ENCODE assay signal across 36 cellular contexts in the genomic region with DNA sequence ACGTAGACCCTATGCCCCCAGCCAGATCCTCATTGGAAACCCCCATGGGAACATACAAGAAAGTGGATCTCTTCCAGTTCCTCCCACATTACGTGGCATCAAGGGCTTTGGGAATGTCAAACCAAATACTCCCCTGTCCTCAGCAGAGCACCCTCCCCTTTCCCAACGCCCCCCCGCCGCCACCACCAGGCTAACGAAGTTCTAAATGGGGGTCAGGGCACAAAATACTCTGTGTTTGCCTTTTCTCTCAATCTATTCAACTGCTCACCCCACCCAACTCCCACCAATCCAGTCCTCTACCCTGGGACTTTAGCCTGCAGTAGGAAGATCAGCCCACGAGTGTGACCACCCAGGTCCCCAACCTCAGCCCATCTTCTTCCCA. TPM values are rescaled to one million over a fixed set of nuclear protein-coding genes. Genes with fewer than 3 reads are reported as not detected.
"Had no signal": no experiment of that assay in that cellular context is flagged by ENCODE, and none has a peak within 500 bp of the region (broad histone marks: within the 10 kb centered on the region; RNA-seq: fewer than 3 reads in every experiment).

No MANE protein-coding gene starts in this region.

- H3K4me3 Mint-ChIP-seq: activated B cell treated with CpG ODN at 0.5 μM for 24 hours; activated CD4-positive, alpha-beta memory T cell treated with anti-CD3 and anti-CD28 coated beads for 36 hours; activated CD4-positive, alpha-beta T cell treated with anti-CD3 and anti-CD28 coated beads, Interleukin-2, amount 10 ng/mL, durations not matched to agents 24 days and 14 days; activated CD8-positive, alpha-beta T cell treated with anti-CD3 and anti-CD28 coated beads for 36 hours; activated naive CD4-positive, alpha-beta T cell treated with anti-CD3 and anti-CD28 coated beads for 36 hours; activated naive CD8-positive, alpha-beta T cell treated with anti-CD3 and anti-CD28 coated beads for 36 hours; activated T-cell treated with anti-CD3 and anti-CD28 coated beads, Interleukin-2, amount 50 U/mL, for 4 hours; activated T-cell treated with anti-CD3 and anti-CD28 coated beads, Interleukin-2, amount 50 U/mL, for 72 hours; activated T-helper 1 cell treated with anti-CD3 and anti-CD28 coated beads, Interleukin-12 subunit alpha, Interleukin-12 subunit beta, Interleukin-2, Interleukin-4 antibody, amounts not matched to agents 30 ng/mL and 10 ng/mL and 1 ng/mL, durations not matched to agents 14 hours and 24 hours and 36 hours; activated T-helper 17 cell treated with anti-CD3 and anti-CD28 coated beads, Interleukin-2, amount 50 U/mL, for 72 hours; T-helper 1 cell treated with Interleukin-12 subunit alpha and Interleukin-12 subunit beta and Interleukin-4 antibody, amounts not matched to agents 30 μg/mL and 1 μg/mL, for 36 hours; T-helper 2 cell treated with Interferon-gamma antibody and Interleukin-4, amounts not matched to agents 5 μg/mL and 100 μg/mL, for 36 hours had no signal

- H3K9me3 Mint-ChIP-seq: activated B cell treated with CpG ODN at 0.5 μM for 24 hours; activated CD4-positive, alpha-beta memory T cell treated with anti-CD3 and anti-CD28 coated beads for 36 hours; activated CD4-positive, alpha-beta T cell treated with anti-CD3 and anti-CD28 coated beads, Interleukin-2, amount 10 ng/mL, durations not matched to agents 24 days and 14 days; activated CD8-positive, alpha-beta T cell treated with anti-CD3 and anti-CD28 coated beads for 36 hours; activated naive CD4-positive, alpha-beta T cell treated with anti-CD3 and anti-CD28 coated beads for 36 hours; activated naive CD4-positive, alpha-beta T cell treated with anti-CD3 and anti-CD28 coated beads, Interleukin-2, amount 50 U/mL, for 72 hours; activated naive CD8-positive, alpha-beta T cell treated with anti-CD3 and anti-CD28 coated beads for 36 hours; activated T-cell treated with anti-CD3 and anti-CD28 coated beads, Interleukin-2, amount 50 U/mL, for 4 hours; activated T-cell treated with anti-CD3 and anti-CD28 coated beads, Interleukin-2, amount 50 U/mL, for 72 hours; activated T-helper 1 cell treated with anti-CD3 and anti-CD28 coated beads, Interleukin-12 subunit alpha, Interleukin-12 subunit beta, Interleukin-2, Interleukin-4 antibody, amounts not matched to agents 30 ng/mL and 10 ng/mL and 1 ng/mL, durations not matched to agents 14 hours and 24 hours and 36 hours; activated T-helper 17 cell treated with anti-CD3 and anti-CD28 coated beads, Interleukin-2, amount 50 U/mL, for 72 hours; T-helper 1 cell treated with Interleukin-12 subunit alpha and Interleukin-12 subunit beta and Interleukin-4 antibody, amounts not matched to agents 30 μg/mL and 1 μg/mL, for 36 hours; T-helper 2 cell treated with Interferon-gamma antibody and Interleukin-4, amounts not matched to agents 5 μg/mL and 100 μg/mL, for 36 hours had no signal

- H3K4me1 ChIP-seq: breast epithelium had no signal

- H3K36me3 ChIP-seq: adrenal gland, brain microvascular endothelial cell, breast epithelium had no signal

- H3K4me1 Mint-ChIP-seq: activated naive CD8-positive, alpha-beta T cell treated with anti-CD3 and anti-CD28 coated beads for 36 hours had no signal

- H3K4me3 ChIP-seq: adrenal gland, body of pancreas, breast epithelium had no signal

- H3K27ac Mint-ChIP-seq: activated B cell treated with CpG ODN at 0.5 μM for 24 hours; activated CD4-positive, alpha-beta memory T cell treated with anti-CD3 and anti-CD28 coated beads for 36 hours; activated CD4-positive, alpha-beta T cell treated with anti-CD3 and anti-CD28 coated beads, Interleukin-2, amount 10 ng/mL, durations not matched to agents 24 days and 14 days; activated CD8-positive, alpha-beta T cell treated with anti-CD3 and anti-CD28 coated beads for 36 hours; activated naive CD4-positive, alpha-beta T cell treated with anti-CD3 and anti-CD28 coated beads for 36 hours; activated naive CD4-positive, alpha-beta T cell treated with anti-CD3 and anti-CD28 coated beads, Interleukin-2, amount 50 U/mL, for 72 hours; activated naive CD8-positive, alpha-beta T cell treated with anti-CD3 and anti-CD28 coated beads for 36 hours; activated T-cell treated with anti-CD3 and anti-CD28 coated beads, Interleukin-2, amount 50 U/mL, for 72 hours; activated T-helper 1 cell treated with anti-CD3 and anti-CD28 coated beads, Interleukin-12 subunit alpha, Interleukin-12 subunit beta, Interleukin-2, Interleukin-4 antibody, amounts not matched to agents 30 ng/mL and 10 ng/mL and 1 ng/mL, durations not matched to agents 14 hours and 24 hours and 36 hours; activated T-helper 17 cell treated with anti-CD3 and anti-CD28 coated beads, Interleukin-2, amount 50 U/mL, for 72 hours; T-helper 1 cell treated with Interleukin-12 subunit alpha and Interleukin-12 subunit beta and Interleukin-4 antibody, amounts not matched to agents 30 μg/mL and 1 μg/mL, for 36 hours; T-helper 2 cell treated with Interferon-gamma antibody and Interleukin-4, amounts not matched to agents 5 μg/mL and 100 μg/mL, for 36 hours had no signal

- H3K27me3 ChIP-seq: adrenal gland, body of pancreas, brain microvascular endothelial cell, breast epithelium had no signal

- H3K27ac ChIP-seq: adrenal gland, body of pancreas, brain microvascular endothelial cell, breast epithelium, VCaP had no signal

- H3K27me3 Mint-ChIP-seq: activated CD4-positive, alpha-beta memory T cell treated with anti-CD3 and anti-CD28 coated beads for 36 hours; activated CD8-positive, alpha-beta T cell treated with anti-CD3 and anti-CD28 coated beads for 36 hours had no signal

- H3K9me3 ChIP-seq: adrenal gland, body of pancreas, breast epithelium had no signal

- DNase-seq: activated B cell treated with CpG ODN at 0.5 μM for 24 hours; activated CD4-positive, alpha-beta memory T cell treated with anti-CD3 and anti-CD28 coated beads for 36 hours; activated CD4-positive, alpha-beta T cell treated with anti-CD3 and anti-CD28 coated beads for 4 hours; activated CD4-positive, alpha-beta T cell treated with anti-CD3 and anti-CD28 coated beads, Interleukin-2, amount 10 ng/mL, durations not matched to agents 24 days and 14 days; activated CD4-positive, alpha-beta T cell treated with anti-CD3 and anti-CD28 coated beads, Interleukin-2, amount 50 U/mL, for 1 hour; activated CD4-positive, alpha-beta T cell treated with anti-CD3 and anti-CD28 coated beads, Interleukin-2, amount 50 U/mL, for 4 hours; activated CD4-positive, CD25-positive, alpha-beta regulatory T cell treated with anti-CD3 and anti-CD28 coated beads, Interleukin-2, amount 50 U/mL, for 72 hours; activated CD8-positive, alpha-beta memory T cell treated with anti-CD3 and anti-CD28 coated beads, Interleukin-2, amount 50 U/mL, for 4 hours; activated CD8-positive, alpha-beta T cell treated with anti-CD3 and anti-CD28 coated beads for 36 hours; activated effector memory CD4-positive, alpha-beta T cell treated with anti-CD3 and anti-CD28 coated beads, Interleukin-2, amount 50 U/mL, for 16 hours; activated gamma-delta T cell treated with Interleukin-2 at 50 U/mL for 16 hours; activated naive CD4-positive, alpha-beta T cell; activated naive CD4-positive, alpha-beta T cell treated with anti-CD3 and anti-CD28 coated beads for 36 hours; activated naive CD4-positive, alpha-beta T cell treated with anti-CD3 and anti-CD28 coated beads, Interleukin-2, amount 50 U/mL, for 16 hours; activated naive CD8-positive, alpha-beta T cell treated with anti-CD3 and anti-CD28 coated beads for 36 hours; activated T-cell treated with anti-CD3 and anti-CD28 coated beads for 4 hours; activated T-cell treated with anti-CD3 and anti-CD28 coated beads, Interleukin-2, amount 50 U/mL, for 1 hour; activated T-cell treated with anti-CD3 and anti-CD28 coated beads, Interleukin-2, amount 50 U/mL, for 4 hours; activated T-cell treated with anti-CD3 and anti-CD28 coated beads, Interleukin-2, amount 50 U/mL, for 72 hours; amniotic stem cell; aorta; body of pancreas; brain microvascular endothelial cell; central memory CD4-positive, alpha-beta T cell; T-helper 1 cell; T-helper 2 cell; T-helper 9 cell had no signal

- H3K36me3 Mint-ChIP-seq: activated CD4-positive, alpha-beta memory T cell treated with anti-CD3 and anti-CD28 coated beads for 36 hours; activated naive CD4-positive, alpha-beta T cell treated with anti-CD3 and anti-CD28 coated beads, Interleukin-2, amount 50 U/mL, for 72 hours; activated naive CD8-positive, alpha-beta T cell treated with anti-CD3 and anti-CD28 coated beads for 36 hours had no signal

RNA-seq across cellular contexts. Expression of a gene that starts 24.5 kb away (rescaled TPM):
- total RNA-seq: body of pancreas, cardiac septum had no signal
